In genomic region chr4:122512430-122512829, GRCh38 we compare ENCODE assay signal across 28 cellular contexts. TPM values are rescaled to one million over a fixed set of nuclear protein-coding genes. Genes with fewer than 3 reads are reported as not detected.
DNase-seq lines count a peak whose midpoint lies in the region; ATAC-seq and TF ChIP-seq lines count a peak whose summit lies in the region.
"Had no signal": no experiment of that assay in that cellular context is flagged by ENCODE, and none has a peak within 500 bp of the region (broad histone marks: within the 10 kb centered on the region; RNA-seq: fewer than 3 reads in every experiment).

No MANE protein-coding gene starts in this region.

- H3K18ac ChIP-seq in neuronal stem cell (ENCODE audit: low read length) = no peak overlapping the region

- H3K27ac ChIP-seq in neuronal stem cell (replicated peaks; ENCODE audit: low read length) = no peak overlapping the region
- H3K27ac ChIP-seq: Peyer's patch had no signal

- no peaks in the 10 kb centered on the region for H3K27me3 Mint-ChIP-seq in activated T-cell treated with anti-CD3 and anti-CD28 coated beads, Interleukin-2, amount 50 U/mL, for 4 hours (ENCODE audit: low read depth)
- H3K27me3 Mint-ChIP-seq in activated naive CD8-positive, alpha-beta T cell treated with anti-CD3 and anti-CD28 coated beads, Interleukin-2, amount 50 U/mL, for 24 hours = peaks cover 7% of the 10 kb centered on the region

- H2AK5ac ChIP-seq in neuronal stem cell (ENCODE audit: low read depth, low read length) = no peak overlapping the region

- TF ChIP-seq CTCF in GM06990 (IDR thresholded peaks at IDR 0.05; ENCODE audit: insufficient read depth, low read length, poor library complexity, severe bottlenecking) = no peak

- peak; percentile 44 to 57 for ATAC-seq in activated T-cell treated with anti-CD3 and anti-CD28 coated beads, Interleukin-2, amount 50 U/mL, for 4 hours
- ATAC-seq in GM18868 (IDR thresholded peaks at IDR 0.05; ENCODE audit: unreplicated experiment) (peak; percentile 64), GM21526 (IDR thresholded peaks at IDR 0.05; ENCODE audit: low FRiP score, unreplicated experiment) (no peak)
- peak; percentile 52 for ATAC-seq in activated naive CD8-positive, alpha-beta T cell treated with anti-CD3 and anti-CD28 coated beads, Interleukin-2, amount 50 U/mL, for 24 hours

- H3K27me3 ChIP-seq in GM06990 (replicated peaks; ENCODE audit: control insufficient read depth, insufficient read depth, low read length) (no peaks in the 10 kb centered on the region), neuronal stem cell (ENCODE audit: control insufficient read depth in 3 of 3, insufficient read depth in 3 of 3, low read depth in 1 of 3, low read length in 3 of 3) (no peaks in the 10 kb centered on the region)
- H3K27me3 ChIP-seq: Peyer's patch had no signal

- H4K8ac ChIP-seq in neuronal stem cell (ENCODE audit: low read depth, low read length) = no peak overlapping the region

- no peak overlapping the region for H3K14ac ChIP-seq in neuronal stem cell (ENCODE audit: low read length)

- H2BK15ac ChIP-seq in neuronal stem cell (ENCODE audit: low read length) = no peak overlapping the region

- no peaks in the 10 kb centered on the region for H3K9me3 Mint-ChIP-seq in activated T-cell treated with anti-CD3 and anti-CD28 coated beads, Interleukin-2, amount 50 U/mL, for 4 hours
- no peaks in the 10 kb centered on the region for H3K9me3 Mint-ChIP-seq in activated naive CD8-positive, alpha-beta T cell treated with anti-CD3 and anti-CD28 coated beads, Interleukin-2, amount 50 U/mL, for 24 hours
- H3K9me3 Mint-ChIP-seq: CD4-positive, alpha-beta memory T cell had no signal

- peaks cover 0 to 2% of the 10 kb centered on the region in 2 donors for H3K9me3 ChIP-seq in neuronal stem cell (replicated peaks in 1 of 2; ENCODE audit: control insufficient read depth in 2 of 2, insufficient read depth in 1 of 2, low read depth in 1 of 2, low read length in 2 of 2)
- H3K9me3 ChIP-seq: Caco-2, Peyer's patch had no signal

- H3K4ac ChIP-seq in neuronal stem cell (ENCODE audit: low read length) = no peak overlapping the region

- H3K36me3 Mint-ChIP-seq in activated T-cell treated with anti-CD3 and anti-CD28 coated beads, Interleukin-2, amount 50 U/mL, for 4 hours (ENCODE audit: insufficient read depth) = no peaks in the 10 kb centered on the region
- H3K36me3 Mint-ChIP-seq in activated naive CD8-positive, alpha-beta T cell treated with anti-CD3 and anti-CD28 coated beads, Interleukin-2, amount 50 U/mL, for 24 hours (ENCODE audit: low read depth) = no peaks in the 10 kb centered on the region
- H3K36me3 Mint-ChIP-seq: CD4-positive, alpha-beta memory T cell had no signal

- no peak overlapping the region for H3K4me2 ChIP-seq in neuronal stem cell (ENCODE audit: insufficient read depth, low read length, poor library complexity, severe bottlenecking)

- H2AFZ ChIP-seq in neuronal stem cell (ENCODE audit: low read length) = no peak overlapping the region

- H3K23ac ChIP-seq in neuronal stem cell (ENCODE audit: low read depth, low read length, poor library complexity) = no peak overlapping the region

- H3K4me1 ChIP-seq in neuronal stem cell (ENCODE audit: control insufficient read depth in 2 of 2, insufficient read depth in 1 of 2, low read depth in 1 of 2, low read length in 2 of 2) = no peaks in the 10 kb centered on the region
- H3K4me1 ChIP-seq: Peyer's patch had no signal

- H3K27ac Mint-ChIP-seq in activated naive CD8-positive, alpha-beta T cell treated with anti-CD3 and anti-CD28 coated beads, Interleukin-2, amount 50 U/mL, for 24 hours = peak overlapping the region; percentile 39

- H2BK12ac ChIP-seq in neuronal stem cell (ENCODE audit: low read length) = no peak overlapping the region

- H3K4me3 Mint-ChIP-seq in activated T-cell treated with anti-CD3 and anti-CD28 coated beads, Interleukin-2, amount 50 U/mL, for 4 hours = peak overlapping the region; percentile 1
- peak overlapping the region; percentile 22 for H3K4me3 Mint-ChIP-seq in activated naive CD8-positive, alpha-beta T cell treated with anti-CD3 and anti-CD28 coated beads, Interleukin-2, amount 50 U/mL, for 24 hours
- H3K4me3 Mint-ChIP-seq: CD4-positive, alpha-beta memory T cell had no signal

- H3K36me3 ChIP-seq in GM06990 (ENCODE audit: control insufficient read depth, insufficient read depth, low read length) = no peaks in the 10 kb centered on the region
- H3K36me3 ChIP-seq in neuronal stem cell (replicated peaks in 1 of 2; ENCODE audit: control insufficient read depth in 2 of 2, insufficient read depth in 2 of 2, low read length in 2 of 2) = peaks cover 0 to 2% of the 10 kb centered on the region in 2 donors
- H3K36me3 ChIP-seq: Peyer's patch had no signal

- DNase-seq in activated T-cell treated with anti-CD3 and anti-CD28 coated beads, Interleukin-2, amount 50 U/mL, for 4 hours = no peak
- no peak for DNase-seq in activated T-cell treated with anti-CD3 and anti-CD28 coated beads, Interleukin-2, amount 50 U/mL, for 1 hour
- DNase-seq in GM06990 (ENCODE audit: extremely low read depth, insufficient read length) = peak; percentile 6
- DNase-seq in activated naive CD8-positive, alpha-beta T cell treated with anti-CD3 and anti-CD28 coated beads, Interleukin-2, amount 50 U/mL, for 24 hours = no peak
- DNase-seq in iPS-NIHi11 (ENCODE audit: low spot score) = no peak
- no peak for DNase-seq in neuronal stem cell (ENCODE audit: low spot score)
- DNase-seq: C1 segment of cervical spinal cord; Caco-2; CD4-positive, alpha-beta memory T cell; DMS 273 treated with DMSO at 0.1 percent for 48 hours; DMS79; EL; GDM1; NCI-H1092; NCI-H1417 treated with DMSO at 0.1 percent for 48 hours; NCI-H1694 treated with DMSO at 0.1 percent for 48 hours; NCI-H2081 treated with DMSO at 0.1 percent for 48 hours; NCI-H2171; NCI-H226; NCI-H510A; NCI-H69; OCI-M1; Peyer's patch; SHP77 treated with DMSO at 0.1 percent for 48 hours had no signal

- H2BK5ac ChIP-seq in neuronal stem cell (ENCODE audit: low read length) = no peak overlapping the region

- H3K79me1 ChIP-seq in neuronal stem cell (ENCODE audit: low read depth, low read length) = no peaks in the 10 kb centered on the region

- no peak overlapping the region for H2BK120ac ChIP-seq in neuronal stem cell (ENCODE audit: low read depth, low read length)

- peaks cover 47% of the 10 kb centered on the region for H3K4me1 Mint-ChIP-seq in activated T-cell treated with anti-CD3 and anti-CD28 coated beads, Interleukin-2, amount 50 U/mL, for 4 hours (ENCODE audit: low read depth)
- peaks cover 48% of the 10 kb centered on the region for H3K4me1 Mint-ChIP-seq in activated naive CD8-positive, alpha-beta T cell treated with anti-CD3 and anti-CD28 coated beads, Interleukin-2, amount 50 U/mL, for 24 hours

- H4K91ac ChIP-seq in neuronal stem cell (ENCODE audit: low read depth, low read length, poor library complexity) = no peak overlapping the region

- H3K4me3 ChIP-seq in GM06990 (replicated peaks; ENCODE audit: low read depth, low read length) (no peak overlapping the region), neuronal stem cell (ENCODE audit: low read length in 2 of 2) (no peak overlapping the region)
- H3K4me3 ChIP-seq: Peyer's patch had no signal

- H3K9ac ChIP-seq in neuronal stem cell (ENCODE audit: low read depth, low read length, poor library complexity) = no peak overlapping the region

RNA-seq across cellular contexts. Expression of gene IL2, which starts 55.9 kb away (rescaled TPM):
- total RNA-seq in activated T-cell treated with anti-CD3 and anti-CD28 coated beads, Interleukin-2, amount 50 U/mL, for 4 hours = 1,000 to 10,000 TPM; 1,317 to 3,324 (median 1,394) TPM
- not detected for polyA plus RNA-seq in neuronal stem cell (2013, experiment 1 of 2)
- not detected for polyA plus RNA-seq in neuronal stem cell (2013, experiment 2 of 2)
- total RNA-seq: A673, Caco-2, HT-29, Peyer's patch had no signal
